ENCODE assay signal across 8 cellular contexts in the genomic region with DNA sequence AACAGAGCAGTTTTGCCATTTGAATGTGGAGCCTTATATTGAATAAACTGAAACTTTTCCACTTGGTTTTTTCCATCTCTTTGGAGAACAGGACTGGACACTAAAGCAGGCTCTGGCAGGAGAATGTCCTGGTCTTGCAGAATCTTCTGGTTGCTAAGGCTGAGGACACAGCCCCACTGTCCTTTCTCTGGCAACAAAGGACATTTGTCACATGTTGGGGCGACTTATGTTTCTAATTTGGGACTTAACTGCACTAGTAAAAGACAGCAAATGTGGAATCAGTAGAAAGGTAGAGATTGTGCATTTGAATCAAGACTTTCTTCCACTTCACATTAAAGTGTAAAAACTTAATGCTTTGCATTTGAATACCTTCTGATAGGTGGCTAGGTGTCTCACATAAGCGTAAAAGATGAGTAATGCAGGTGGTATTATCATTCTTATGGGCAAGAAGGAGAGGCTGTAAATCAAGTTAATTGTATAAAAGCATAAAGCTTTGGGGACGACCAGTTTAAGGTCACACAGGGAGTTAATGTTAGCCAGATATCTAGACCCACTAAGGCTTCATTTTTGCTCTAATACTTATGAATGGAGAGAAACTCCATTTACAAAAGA.
A peak's percentile ranks its signal among the peaks of the same experiment; 100 is the strongest.
DNase-seq lines count a peak whose midpoint lies in the region; ATAC-seq, FAIRE-seq and TF ChIP-seq lines count a peak whose summit lies in the region.
"Not testable (repeated sequence)": the region's sequence is repeated elsewhere in the genome, so short reads cannot be mapped to it uniquely, and the experiment has no call there.

No MANE protein-coding gene starts in this region.

- H3F3A ChIP-seq in MM.1S (ENCODE audit: insufficient read depth, low read length) = not testable (repeated sequence)

- H3K4me1 ChIP-seq in MM.1S (ENCODE audit: low read length); Panc1 (ENCODE audit: control insufficient read depth, insufficient read depth, low read length); GM12878 (ENCODE audit: control insufficient read depth, insufficient read depth, low read length); right cardiac atrium (ENCODE audit: control insufficient read depth, insufficient read depth, low read length); parathyroid adenoma: not testable (repeated sequence)

- H3K36me3 ChIP-seq in MM.1S (replicated peaks; ENCODE audit: insufficient read depth, low read length); Panc1 (ENCODE audit: control insufficient read depth, insufficient read depth, low read length); GM12878 (ENCODE audit: control insufficient read depth in 2 of 2, insufficient read depth in 2 of 2, low read length in 1 of 2); parathyroid adenoma (ENCODE audit: control insufficient read depth, insufficient read depth, low read length): not testable (repeated sequence)

- CTCF ChIA-PET in Panc1 (lab: Charles Lee); GM12878 (lab: Yijun Ruan, JAX): not testable (repeated sequence)

- not testable (repeated sequence) for H3K9ac ChIP-seq in MM.1S (ENCODE audit: low read length); GM12878 (ENCODE audit: control insufficient read depth, insufficient read depth, low read length); parathyroid adenoma

- H3K9me3 ChIP-seq in MM.1S (replicated peaks; ENCODE audit: insufficient read depth, low read length); Panc1 (ENCODE audit: control insufficient read depth, insufficient read depth, low read depth, low read length); GM12878 (replicated peaks; ENCODE audit: control insufficient read depth, insufficient read depth, low read length); right cardiac atrium (ENCODE audit: control insufficient read depth, low read length); parathyroid adenoma (ENCODE audit: control insufficient read depth, low read length): not testable (repeated sequence)

- 95% methylated on average over 2 of the region's 3 CpGs for WGBS in GM12878 (ENCODE audit: insufficient coverage, insufficient replicate concordance, low lambda C conversion rate, missing lambda C conversion rate)
- 62% methylated on average over 2 of the region's 3 CpGs for WGBS in right cardiac atrium

- H3K27ac ChIP-seq in MM.1S (ENCODE audit: low read length) (peak overlapping the region; percentile 69), parathyroid adenoma (peak overlapping the region; percentile 36), temporal lobe (ENCODE audit: low read depth, low read length) (peak overlapping the region; percentile 36)
- not testable (repeated sequence) for H3K27ac ChIP-seq in Panc1 (ENCODE audit: low read length); GM12878 (ENCODE audit: control insufficient read depth, insufficient read depth); right cardiac atrium (ENCODE audit: low read length)

- H4K20me1 ChIP-seq in MM.1S (ENCODE audit: insufficient read depth, low read length); GM12878 (ENCODE audit: control insufficient read depth, insufficient read depth): not testable (repeated sequence)

- in situ Hi-C loops in Panc1 (cut with HindIII; ENCODE audit: low pct_unique_long_range_greater_than_20kb, low sequenced_read_pairs); GM12878 (cut with MboI): not testable (repeated sequence)

- H3K4me3 ChIP-seq in MM.1S (ENCODE audit: low read length); Panc1 (ENCODE audit: low read depth in 2 of 2, low read length in 2 of 2); GM12878; right cardiac atrium (ENCODE audit: low read length); parathyroid adenoma (ENCODE audit: low read depth, low read length): not testable (repeated sequence)

- not testable (repeated sequence) for H2AFZ ChIP-seq in MM.1S (ENCODE audit: low read length); GM12878 (ENCODE audit: control insufficient read depth, low read depth, low read length); parathyroid adenoma

- DNase-seq in A172 (ENCODE audit: low spot score) = peak; percentile 0
- peak; percentile 1 for DNase-seq in MM.1S
- not testable (repeated sequence) for DNase-seq in Panc1 (ENCODE audit: low read depth, low spot score); GM12878 (ENCODE audit: low read depth, low spot score); Right ventricle myocardium superior; right cardiac atrium

- not testable (repeated sequence) for TF ChIP-seq RAD21 in GM12878 (IDR thresholded peaks at IDR 0.05; ENCODE audit: insufficient read depth, low read depth, low read length)

- intact Hi-C loops in Panc1 (cut with micrococcal nuclease; ENCODE audit: unreplicated experiment); GM12878 (cut with micrococcal nuclease; ENCODE audit: unreplicated experiment); Right ventricle myocardium superior (cut with DNase I); right cardiac atrium (cut with DNase I): not testable (repeated sequence)

- not testable (repeated sequence) for BruUV-seq in Panc1 (replicated peaks; lab: Mats Ljungman, UMichigan); GM12878 (replicated peaks; lab: Mats Ljungman, UMichigan)

- POLR2A ChIA-PET in Panc1 (lab: Charles Lee); GM12878 (lab: Charles Lee): not testable (repeated sequence)

- H3K27me3 ChIP-seq in MM.1S (replicated peaks; ENCODE audit: insufficient read depth, low read length); Panc1 (ENCODE audit: control insufficient read depth, insufficient read depth, low read length); GM12878 (replicated peaks in 1 of 2; ENCODE audit: control insufficient read depth in 2 of 2, insufficient read depth in 2 of 2, low read length in 1 of 2); right cardiac atrium (ENCODE audit: control insufficient read depth, insufficient read depth); parathyroid adenoma (ENCODE audit: control insufficient read depth, insufficient read depth, low read length): not testable (repeated sequence)

- not testable (repeated sequence) for H3K9me2 ChIP-seq in MM.1S (replicated peaks; ENCODE audit: insufficient read depth, low read length)

- TF ChIP-seq EP300 in GM12878 (IDR thresholded peaks at IDR 0.05; ENCODE audit: borderline replicate concordance in 1 of 2, control insufficient read depth in 1 of 2, low read depth in 2 of 2, low read length in 2 of 2) = not testable (repeated sequence)

- not testable (repeated sequence) for H3K79me2 ChIP-seq in MM.1S (ENCODE audit: low read length); GM12878 (ENCODE audit: control insufficient read depth, insufficient read depth, low read length); parathyroid adenoma

- peak overlapping the region; percentile 55; the same call in 1 of the 2 replicates for H3K4me2 ChIP-seq in MM.1S (ENCODE audit: low read depth, low read length)
- not testable (repeated sequence) for H3K4me2 ChIP-seq in GM12878 (ENCODE audit: control insufficient read depth, insufficient read depth); parathyroid adenoma (ENCODE audit: low read length)

- TF ChIP-seq CTCF in MM.1S (IDR thresholded peaks at IDR 0.05; ENCODE audit: low read length); Panc1 (IDR thresholded peaks at IDR 0.05); GM12878 (IDR thresholded peaks at IDR 0.05 in 2 of 3, conservative IDR thresholded peaks at IDR 0.05 in 1 of 3; ENCODE audit: control insufficient read depth in 2 of 3, extremely low read depth in 1 of 3, insufficient read depth in 1 of 3, low read depth in 3 of 3, low read length in 3 of 3); parathyroid adenoma (IDR thresholded peaks at IDR 0.05): not testable (repeated sequence)

- peak; percentile 23; the same call in 1 of the 2 replicates for ATAC-seq in Panc1
- peak; percentile 7; the same call in 2 of the 3 replicates for ATAC-seq in GM12878
- peak; percentile 66 for ATAC-seq in Right ventricle myocardium superior (ENCODE audit: poor library complexity)
- ATAC-seq in right cardiac atrium = peak; percentile 52 to 59

- not testable (repeated sequence) for TF ChIP-seq POLR2A in GM12878 (IDR thresholded peaks at IDR 0.05; ENCODE audit: low read depth, low read length)

- FAIRE-seq in GM12878 (lab: Jason Lieb, UNC) = not testable (repeated sequence)

- RAD21 ChIA-PET in GM12878 (lab: Charles Lee; ENCODE audit: unreplicated experiment) = not testable (repeated sequence)

- SMC1A ChIA-PET in GM12878 (lab: Charles Lee; ENCODE audit: uncharacterized antibody, unreplicated experiment) = not testable (repeated sequence)

Comparison
In these comparisons a context has a peak if more than half of its experiments do, and no peak if none do; other contexts are left out.
1. ATAC-seq: peak in every context shown above with its lines; median percentile 66 in Right ventricle myocardium superior; 56 in right cardiac atrium; 23 in Panc1; 7 in GM12878.